ENCODE assay signal across 8 cellular contexts in genomic region chr3:13419356-13420050, GRCh38. TPM values are rescaled to one million over a fixed set of nuclear protein-coding genes. Genes with fewer than 3 reads are reported as not detected.
DNase-seq lines count a peak whose midpoint lies in the region; ATAC-seq and TF ChIP-seq lines count a peak whose summit lies in the region.

No MANE protein-coding gene starts in this region.

- DNase-seq in GM13977 (ENCODE audit: low spot score) (peak; percentile 76), NCI-H1092 treated with DMSO at 0.1 percent for 48 hours (lab: John Stamatoyannopoulos, UW) (peak; percentile 31), activated T-cell treated with anti-CD3 and anti-CD28 coated beads for 1 hour (ENCODE audit: low read depth) (peak; percentile 54), epithelial cell of proximal tubule (ENCODE audit: low read depth) (no peak), stomach (peak; percentile 48)
- peak; percentile 43 to 70 (median 60) for DNase-seq in naive thymus-derived CD8-positive, alpha-beta T cell

- H3K36me3 Mint-ChIP-seq in naive thymus-derived CD8-positive, alpha-beta T cell: peaks cover 0 to 4% (median 0%) of the 10 kb centered on the region in 3 donors

- H3K9me3 ChIP-seq in stomach: no peaks in the 10 kb centered on the region

- peak overlapping the region; percentile 30 to 85 (median 77) for H3K27ac ChIP-seq in stomach

- intact Hi-C loops in stomach (cut with DNase I; ENCODE audit: low total_unique reads): no loop called here

- H3K4me3 ChIP-seq in epithelial cell of proximal tubule (ENCODE audit: low read depth, low read length): peak overlapping the region; percentile 65
- H3K4me3 ChIP-seq in stomach: peak overlapping the region; percentile 53 to 84 (median 68)

- TF ChIP-seq CTCF in GM13977 (IDR thresholded peaks at IDR 0.05; ENCODE audit: extremely low read depth, insufficient read depth, missing control alignments): peak; percentile 1
- peak; percentile 8 for TF ChIP-seq CTCF in epithelial cell of proximal tubule (conservative IDR thresholded peaks at IDR 0.05; ENCODE audit: low read depth, low read length)
- TF ChIP-seq CTCF in stomach (IDR thresholded peaks at IDR 0.05): no peak

- H3K27me3 ChIP-seq in stomach: peaks cover 0 to 12% (median 6%) of the 10 kb centered on the region in 3 donors

- POLR2A ChIA-PET in naive thymus-derived CD8-positive, alpha-beta T cell (lab: Charles Lee): interaction anchor here (1.0 to 3.4 kb wide), 13 partner anchors 8 to 759 kb away, joined by 3 to 56 read pairs (median 5); partner anchors contain the start of genes HDAC11, LSM3 and XPC

- H3K27me3 Mint-ChIP-seq in naive thymus-derived CD8-positive, alpha-beta T cell: no peaks in the 10 kb centered on the region

- peak overlapping the region; percentile 87 to 95 (median 91) for H3K4me3 Mint-ChIP-seq in naive thymus-derived CD8-positive, alpha-beta T cell

- TF ChIP-seq EP300 in stomach (IDR thresholded peaks at IDR 0.05): no peak

- TF ChIP-seq POLR2A in stomach (IDR thresholded peaks at IDR 0.05): no peak

- in situ Hi-C loops in GM13977 (cut with MboI; ENCODE audit: low pct_unique_long_range_greater_than_20kb, low sequenced_read_pairs, unreplicated experiment): no loop called here

- peaks cover 6 to 61% (median 18%) of the 10 kb centered on the region in 4 donors for H3K4me1 ChIP-seq in stomach

- peak overlapping the region; percentile 91 to 99 (median 96) for H3K27ac Mint-ChIP-seq in naive thymus-derived CD8-positive, alpha-beta T cell

- ATAC-seq in HG02610 (IDR thresholded peaks at IDR 0.05; ENCODE audit: unreplicated experiment) (peak; percentile 59), HG03378 (IDR thresholded peaks at IDR 0.05; ENCODE audit: unreplicated experiment) (no peak)
- ATAC-seq in naive thymus-derived CD8-positive, alpha-beta T cell: peak; percentile 44 to 67

- 1 to 3% (median 2%) methylated on average over 32 to 74 of the region's 74 CpGs for WGBS in stomach, 5 donors

- peaks cover 34 to 72% (median 66%) of the 10 kb centered on the region in 4 donors for H3K4me1 Mint-ChIP-seq in naive thymus-derived CD8-positive, alpha-beta T cell

- H3K9me3 Mint-ChIP-seq in naive thymus-derived CD8-positive, alpha-beta T cell: no peaks in the 10 kb centered on the region

- no peaks in the 10 kb centered on the region for H3K36me3 ChIP-seq in stomach

RNA-seq across cellular contexts. Expression of gene NUP210, which starts 0.6 kb away (rescaled TPM):
- total RNA-seq in epithelial cell of proximal tubule (40.1 and 56.9 TPM in 2 replicates), stomach (10 to 100 TPM in 4 of 5 donors, 1 to 10 TPM in 1; 6.2 to 21.1 (median 16.9) TPM)
- total RNA-seq in naive thymus-derived CD8-positive, alpha-beta T cell: 100 to 1,000 TPM; 141 to 150 TPM
- 10 to 100 TPM; 37.3 to 82.7 (median 54.8) TPM for polyA plus RNA-seq in naive thymus-derived CD8-positive, alpha-beta T cell
- 1 to 10 TPM in 2 of 3 donors, under 1 TPM in 1; 0.92 to 4.8 (median 3.1) TPM for polyA plus RNA-seq in stomach

Comparison
In these comparisons a context has a peak if more than half of its experiments do, and no peak if none do; other contexts are left out.
1. CTCF ChIP-seq: peak in GM13977 (single experiment) and epithelial cell of proximal tubule (single experiment); none in stomach (0 of 7).